12 cellular contexts compared by ENCODE assay signal in the genomic region with DNA sequence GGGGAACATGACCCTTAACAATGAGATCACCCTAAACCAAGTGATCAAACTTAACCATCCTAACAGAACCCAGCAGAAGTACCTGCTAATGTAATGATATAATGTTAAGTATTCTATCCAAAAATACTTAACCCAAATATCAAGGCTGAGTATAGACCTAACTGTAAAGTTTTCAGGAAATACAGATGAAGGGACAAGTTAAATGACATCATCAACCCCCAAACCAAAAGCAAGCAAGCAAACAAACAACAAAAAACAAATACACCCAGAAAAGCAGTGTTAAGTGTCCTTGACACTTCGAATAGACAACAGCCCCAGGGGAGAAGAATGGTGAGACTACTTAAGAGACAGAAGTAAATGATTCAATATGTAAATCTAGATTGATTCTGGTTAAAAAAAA. TPM values are rescaled to one million over a fixed set of nuclear protein-coding genes. Genes with fewer than 3 reads are reported as not detected.
DNase-seq lines count a peak whose midpoint lies in the region; ATAC-seq and TF ChIP-seq lines count a peak whose summit lies in the region.
"Had no signal": no experiment of that assay in that cellular context is flagged by ENCODE, and none has a peak within 500 bp of the region (broad histone marks: within the 10 kb centered on the region; RNA-seq: fewer than 3 reads in every experiment).

No MANE protein-coding gene starts in this region.

- intact Hi-C loops in right cardiac atrium (cut with DNase I) (no loop called here), upper lobe of right lung (cut with DNase I) (no loop called here)

- H3K27me3 ChIP-seq in cardiac muscle cell (no peaks in the 10 kb centered on the region), right cardiac atrium (ENCODE audit: control insufficient read depth, insufficient read depth) (no peaks in the 10 kb centered on the region), SU-DHL-6 (ENCODE audit: low read length) (no peaks in the 10 kb centered on the region), upper lobe of right lung (no peaks in the 10 kb centered on the region)
- H3K27me3 ChIP-seq: body of pancreas had no signal

- no peaks in the 10 kb centered on the region for H3K27me3 Mint-ChIP-seq in stimulated activated naive B cell treated with anti-CD40 and anti-IgM and Interleukin-4, amounts not matched to agents 10 μg/mL and 1 μg/mL and 100 μg/mL, for 72 hours

- peaks cover 85% of the 10 kb centered on the region for H3K79me2 ChIP-seq in SU-DHL-6 (ENCODE audit: insufficient read depth, low read length)

- H3K4me1 ChIP-seq in cardiac muscle cell (ENCODE audit: low read depth), result peaks cover 12% of the 10 kb centered on the region
- H3K4me1 ChIP-seq in right cardiac atrium (ENCODE audit: control insufficient read depth, insufficient read depth, low read length), result peaks cover 2% of the 10 kb centered on the region
- peaks cover 19% of the 10 kb centered on the region for H3K4me1 ChIP-seq in upper lobe of right lung

- H3K4me3 ChIP-seq in cardiac muscle cell, result peak overlapping the region; percentile 3
- no peak overlapping the region for H3K4me3 ChIP-seq in right cardiac atrium (ENCODE audit: low read length)
- peak overlapping the region; percentile 18 for H3K4me3 ChIP-seq in SU-DHL-6 (ENCODE audit: insufficient read depth, low read length, poor library complexity, severe bottlenecking)
- peak overlapping the region; percentile 26 for H3K4me3 ChIP-seq in fibroblast of villous mesenchyme (ENCODE audit: low read depth, low read length)
- no peak overlapping the region for H3K4me3 ChIP-seq in upper lobe of right lung
- H3K4me3 ChIP-seq: body of pancreas had no signal

- H3K9ac ChIP-seq in SU-DHL-6 (ENCODE audit: low read length), result no peak overlapping the region

- H4K20me1 ChIP-seq in SU-DHL-6 (ENCODE audit: low read depth, low read length), result no peaks in the 10 kb centered on the region

- H3K9me3 ChIP-seq in cardiac muscle cell (ENCODE audit: low read depth), result no peaks in the 10 kb centered on the region
- no peaks in the 10 kb centered on the region for H3K9me3 ChIP-seq in right cardiac atrium (ENCODE audit: control insufficient read depth, low read length)
- H3K9me3 ChIP-seq in SU-DHL-6 (ENCODE audit: insufficient read depth, low read length), result no peaks in the 10 kb centered on the region
- no peaks in the 10 kb centered on the region for H3K9me3 ChIP-seq in upper lobe of right lung
- H3K9me3 ChIP-seq: body of pancreas had no signal

- H3K4me3 Mint-ChIP-seq in stimulated activated naive B cell treated with anti-CD40 and anti-IgM and Interleukin-4, amounts not matched to agents 10 μg/mL and 1 μg/mL and 100 μg/mL, for 72 hours, result peak overlapping the region; percentile 36 to 96

- peak overlapping the region; percentile 68 for H3K27ac Mint-ChIP-seq in stimulated activated naive B cell treated with anti-CD40 and anti-IgM and Interleukin-4, amounts not matched to agents 10 μg/mL and 1 μg/mL and 100 μg/mL, for 72 hours

- H3K36me3 ChIP-seq in cardiac muscle cell, result no peaks in the 10 kb centered on the region
- H3K36me3 ChIP-seq in SU-DHL-6 (ENCODE audit: low read length), result no peaks in the 10 kb centered on the region
- no peaks in the 10 kb centered on the region for H3K36me3 ChIP-seq in upper lobe of right lung

- H3K9me3 Mint-ChIP-seq in stimulated activated naive B cell treated with anti-CD40 and anti-IgM and Interleukin-4, amounts not matched to agents 10 μg/mL and 1 μg/mL and 100 μg/mL, for 72 hours, result no peaks in the 10 kb centered on the region

- peaks cover 24 to 39% of the 10 kb centered on the region in 2 donors for H3K36me3 Mint-ChIP-seq in stimulated activated naive B cell treated with anti-CD40 and anti-IgM and Interleukin-4, amounts not matched to agents 10 μg/mL and 1 μg/mL and 100 μg/mL, for 72 hours

- peaks cover 27 to 60% of the 10 kb centered on the region in 2 donors for H3K4me1 Mint-ChIP-seq in stimulated activated naive B cell treated with anti-CD40 and anti-IgM and Interleukin-4, amounts not matched to agents 10 μg/mL and 1 μg/mL and 100 μg/mL, for 72 hours

- H2AFZ ChIP-seq in SU-DHL-6 (ENCODE audit: low read depth, low read length, severe bottlenecking), result no peak overlapping the region

- WGBS in right cardiac atrium, result 66% methylated on average over 1 of the region's 1 CpG

- DNase-seq in cardiac muscle cell (ENCODE audit: low read depth in 1 of 2, low spot score in 1 of 2) (no peak), right cardiac atrium (no peak), fibroblast of villous mesenchyme (ENCODE audit: low read depth) (no peak), upper lobe of right lung (no peak)
- no peak for DNase-seq in stimulated activated naive B cell treated with anti-CD40 and anti-IgM and Interleukin-4, amounts not matched to agents 10 μg/mL and 1 μg/mL and 100 μg/mL, for 72 hours
- no peak for DNase-seq in NK-92 treated with Interleukin-12 subunit alpha and Interleukin-12 subunit beta, amount 100 ng/mL, for 24 hours (lab: John Stamatoyannopoulos, UW)
- DNase-seq: body of pancreas; MV-4-11; stimulated activated CD4-positive, alpha-beta T cell treated with anti-CD3 and anti-CD28 coated beads, Interleukin-1b, Interleukin-23, amount 100 ng/mL, for 48 hours had no signal

- TF ChIP-seq CTCF in cardiac muscle cell (IDR thresholded peaks at IDR 0.05; ENCODE audit: low read depth, low read length) (no peak), SU-DHL-6 (IDR thresholded peaks at IDR 0.05; ENCODE audit: insufficient read depth, low read length, poor library complexity, severe bottlenecking) (no peak), fibroblast of villous mesenchyme (IDR thresholded peaks at IDR 0.05; ENCODE audit: insufficient read depth, low read depth, low read length) (no peak), upper lobe of right lung (IDR thresholded peaks at IDR 0.05) (no peak)

- H3K4me2 ChIP-seq in SU-DHL-6 (ENCODE audit: low read depth, low read length, poor library complexity, severe bottlenecking), result peak overlapping the region; percentile 51

- no peak overlapping the region for H3K27ac ChIP-seq in cardiac muscle cell
- no peak overlapping the region for H3K27ac ChIP-seq in right cardiac atrium (ENCODE audit: low read length)
- H3K27ac ChIP-seq in SU-DHL-6 (ENCODE audit: low read depth, low read length), result no peak overlapping the region
- H3K27ac ChIP-seq in upper lobe of right lung, result no peak overlapping the region
- H3K27ac ChIP-seq: body of pancreas had no signal

- no peaks in the 10 kb centered on the region for H3K9me2 ChIP-seq in SU-DHL-6 (replicated peaks; ENCODE audit: insufficient read depth, low read length)

- ATAC-seq in right cardiac atrium (no peak), upper lobe of right lung (no peak), GM21576 (IDR thresholded peaks at IDR 0.05; ENCODE audit: unreplicated experiment) (no peak)
- no peak for ATAC-seq in stimulated activated naive B cell treated with anti-CD40 and anti-IgM and Interleukin-4, amounts not matched to agents 10 μg/mL and 1 μg/mL and 100 μg/mL, for 72 hours (replicated peaks)
- ATAC-seq: activated CD4-positive, CD25-positive, alpha-beta regulatory T cell treated with anti-CD3 and anti-CD28 coated beads, Interleukin-2, amount 50 U/mL, for 24 hours; body of pancreas had no signal

- no peaks in the 10 kb centered on the region for H3F3A ChIP-seq in SU-DHL-6 (ENCODE audit: insufficient read depth)

RNA-seq across cellular contexts. Expression of gene CSTF3, which starts 2.7 kb away (rescaled TPM):
- total RNA-seq in cardiac muscle cell, result 23.0 and 25.8 TPM in 2 replicates
- 74.4 and 75.5 TPM in 2 replicates for polyA plus RNA-seq in cardiac muscle cell
- total RNA-seq in right cardiac atrium, result 10 to 100 TPM; 11.2 to 18.2 (median 13.2) TPM
- 14.6 TPM for polyA plus RNA-seq in right cardiac atrium
- total RNA-seq in fibroblast of villous mesenchyme, result 16.4 and 31.5 TPM in 2 replicates
- 17.9 TPM for total RNA-seq in upper lobe of right lung

Comparison
In these comparisons a context has a peak if more than half of its experiments do, and no peak if none do; other contexts are left out.
1. H3K4me3 ChIP-seq: peak in cardiac muscle cell (single experiment), SU-DHL-6 (single experiment) and fibroblast of villous mesenchyme (single experiment); none in right cardiac atrium (single experiment) and upper lobe of right lung (single experiment).